ENCODE assay signal across 8 cellular contexts in the genomic region with DNA sequence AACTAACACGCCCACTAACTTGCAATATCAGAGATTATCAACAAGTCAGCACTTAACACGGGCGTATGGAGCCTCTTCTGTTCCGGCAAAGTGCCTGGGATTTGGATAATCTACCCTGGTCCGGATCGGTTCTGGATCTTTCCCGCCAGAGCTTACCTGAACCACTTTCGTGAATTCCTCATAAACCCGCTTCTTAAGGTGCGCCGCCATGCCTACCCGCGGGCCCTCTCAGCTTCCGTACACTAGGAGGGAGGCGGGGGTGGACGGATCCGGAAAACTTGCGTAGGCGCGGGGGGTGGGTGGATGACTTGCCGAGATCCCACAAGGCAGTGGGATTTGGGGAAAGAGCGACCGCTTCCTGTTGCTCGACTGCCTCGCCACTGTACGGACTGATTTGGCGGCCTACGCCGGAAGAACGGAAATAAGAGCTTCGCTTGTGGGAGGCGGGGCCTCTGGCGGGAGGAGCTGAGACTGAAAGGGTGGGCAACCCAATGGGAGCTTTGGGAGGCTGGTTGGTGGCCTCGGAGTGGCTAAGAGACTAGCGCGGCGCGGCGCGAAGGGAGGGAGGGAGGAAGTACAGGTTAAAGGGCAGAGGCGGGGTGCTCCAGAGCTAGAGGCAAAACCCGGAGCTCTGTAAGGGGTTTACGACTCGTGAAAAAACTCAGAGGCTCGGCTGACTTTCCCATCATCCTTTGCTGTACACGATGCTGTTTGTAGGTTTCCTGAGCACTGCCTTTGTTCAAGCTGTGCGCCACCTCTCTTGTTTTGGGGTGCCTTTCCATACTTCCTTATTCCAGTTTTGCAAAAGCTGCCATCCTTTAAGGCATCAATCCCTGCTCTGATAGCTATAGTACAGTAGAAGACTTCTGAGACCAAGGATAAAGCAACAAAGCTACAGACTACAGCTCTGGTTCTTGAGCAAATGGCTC. TPM values are rescaled to one million over a fixed set of nuclear protein-coding genes. Genes with fewer than 3 reads are reported as not detected.
A peak's percentile ranks its signal among the peaks of the same experiment; 100 is the strongest.
DNase-seq lines count a peak whose midpoint lies in the region; ATAC-seq and TF ChIP-seq lines count a peak whose summit lies in the region.

A gene with protein sequence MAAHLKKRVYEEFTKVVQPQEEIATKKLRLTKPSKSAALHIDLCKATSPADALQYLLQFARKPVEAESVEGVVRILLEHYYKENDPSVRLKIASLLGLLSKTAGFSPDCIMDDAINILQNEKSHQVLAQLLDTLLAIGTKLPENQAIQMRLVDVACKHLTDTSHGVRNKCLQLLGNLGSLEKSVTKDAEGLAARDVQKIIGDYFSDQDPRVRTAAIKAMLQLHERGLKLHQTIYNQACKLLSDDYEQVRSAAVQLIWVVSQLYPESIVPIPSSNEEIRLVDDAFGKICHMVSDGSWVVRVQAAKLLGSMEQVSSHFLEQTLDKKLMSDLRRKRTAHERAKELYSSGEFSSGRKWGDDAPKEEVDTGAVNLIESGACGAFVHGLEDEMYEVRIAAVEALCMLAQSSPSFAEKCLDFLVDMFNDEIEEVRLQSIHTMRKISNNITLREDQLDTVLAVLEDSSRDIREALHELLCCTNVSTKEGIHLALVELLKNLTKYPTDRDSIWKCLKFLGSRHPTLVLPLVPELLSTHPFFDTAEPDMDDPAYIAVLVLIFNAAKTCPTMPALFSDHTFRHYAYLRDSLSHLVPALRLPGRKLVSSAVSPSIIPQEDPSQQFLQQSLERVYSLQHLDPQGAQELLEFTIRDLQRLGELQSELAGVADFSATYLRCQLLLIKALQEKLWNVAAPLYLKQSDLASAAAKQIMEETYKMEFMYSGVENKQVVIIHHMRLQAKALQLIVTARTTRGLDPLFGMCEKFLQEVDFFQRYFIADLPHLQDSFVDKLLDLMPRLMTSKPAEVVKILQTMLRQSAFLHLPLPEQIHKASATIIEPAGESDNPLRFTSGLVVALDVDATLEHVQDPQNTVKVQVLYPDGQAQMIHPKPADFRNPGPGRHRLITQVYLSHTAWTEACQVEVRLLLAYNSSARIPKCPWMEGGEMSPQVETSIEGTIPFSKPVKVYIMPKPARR (minus strand): TSS at position 235 of the 929 bp plus-strand sequence. CDS start 25 bp downstream, at position 210.

- CTCF ChIA-PET in PC-9 (lab: Charles Lee), result interaction anchor here (0.6 to 2.0 kb wide), 12 partner anchors 10 to 570 kb away, joined by 3 to 14 read pairs (median 3); a partner anchor contains a TSS

- no peak for TF ChIP-seq CTCF in PC-9 (conservative IDR thresholded peaks at IDR 0.05)
- TF ChIP-seq CTCF in mucosa of descending colon (IDR thresholded peaks at IDR 0.05), result no peak

- H3K27ac ChIP-seq in PC-9 (peak within 1 kb of the TSS; percentile 75), epithelial cell of prostate (peak within 1 kb of the TSS; percentile 79)

- H3K9me2 ChIP-seq in PC-9 (ENCODE audit: insufficient read depth), result no peaks in the 10 kb centered on the region

- H3K4me3 ChIP-seq in Jurkat, Clone E6-1 (ENCODE audit: low read length), result peak within 1 kb of the TSS; percentile 98
- H3K4me3 ChIP-seq in PC-9, result peak within 1 kb of the TSS; percentile 76
- H3K4me3 ChIP-seq in mucosa of descending colon, result peak within 1 kb of the TSS; percentile 29

- peak within 1 kb of the TSS; percentile 88 for H3K4me2 ChIP-seq in PC-9

- peaks cover 10% of the 10 kb centered on the region; the same call in 1 of the 2 replicates for H3F3A ChIP-seq in PC-9 (ENCODE audit: insufficient read depth, low read depth)

- peaks cover 30% of the 10 kb centered on the region for H3K79me2 ChIP-seq in PC-9 (ENCODE audit: low read depth)

- no TSS peak for BruUV-seq in PC-9 (replicated peaks; lab: Mats Ljungman, UMichigan)

- intact Hi-C loops in PC-9 (cut with micrococcal nuclease; ENCODE audit: unreplicated experiment) (loop anchor here (1.0 to 2.0 kb wide), 6 partner anchors 28 to 358 kb away; a partner anchor contains a TSS), mucosa of descending colon (cut with DNase I, micrococcal nuclease) (no loop called here)

- peak; percentile 99 for DNase-seq in DMS153 treated with DMSO at 0.1 percent for 48 hours (lab: John Stamatoyannopoulos, UW; ENCODE audit: unreplicated experiment)
- peak; percentile 100 for DNase-seq in Jurkat, Clone E6-1 (ENCODE audit: low read depth, low spot score)
- peak; percentile 100 for DNase-seq in PC-9
- peak; percentile 94 for DNase-seq in activated T-cell treated with anti-CD3 and anti-CD28 coated beads, Interleukin-2, amount 50 U/mL, for 1 hour
- peak; percentile 98 for DNase-seq in epithelial cell of prostate (ENCODE audit: low read depth, low spot score)
- DNase-seq in mucosa of descending colon, result peak; percentile 99
- peak; percentile 94 for DNase-seq in stimulated activated CD8-positive, alpha-beta memory T cell treated with anti-CD3 and anti-CD28 coated beads, Interleukin-4, amount 100 ng/mL, for 24 hours (ENCODE audit: low read depth)

- POLR2A ChIA-PET in PC-9 (lab: Charles Lee; ENCODE audit: unreplicated experiment), result interaction anchor here (0.5 to 1.5 kb wide), 20 partner anchors 16 to 807 kb away, joined by 3 to 18 read pairs (median 4); a partner anchor contains a TSS

- no peaks in the 10 kb centered on the region for H4K20me1 ChIP-seq in PC-9 (ENCODE audit: insufficient read depth)

- H3K4me1 ChIP-seq in PC-9 (replicated peaks; ENCODE audit: insufficient read depth) (peaks cover 20% of the 10 kb centered on the region), mucosa of descending colon (ENCODE audit: low read depth) (peaks cover 9% of the 10 kb centered on the region)

- ATAC-seq in GM21619 (IDR thresholded peaks at IDR 0.05; ENCODE audit: unreplicated experiment) (peak; percentile 99), mucosa of descending colon (peak; percentile 99)

- H3K9me3 ChIP-seq in PC-9 (ENCODE audit: insufficient read depth, low read depth) (no peaks in the 10 kb centered on the region), mucosa of descending colon (no peaks in the 10 kb centered on the region)

- H3K36me3 ChIP-seq in PC-9 (ENCODE audit: low read depth) (peaks cover 6% of the 10 kb centered on the region), mucosa of descending colon (ENCODE audit: low read depth) (peaks cover 5% of the 10 kb centered on the region)

- peak within 1 kb of the TSS; percentile 94 for H2AFZ ChIP-seq in PC-9

- no peaks in the 10 kb centered on the region for H3K27me3 ChIP-seq in PC-9 (ENCODE audit: insufficient read depth, low read depth)

RNA-seq across cellular contexts. Expression of the gene that starts here (rescaled TPM):
- 34.1 TPM for polyA plus RNA-seq in Jurkat, Clone E6-1 (2012; ENCODE audit: insufficient read depth, insufficient read length)
- 43.9 and 53.8 TPM in 2 replicates for total RNA-seq in PC-9 (2021)
- 10 to 100 TPM; 22.8 to 31.7 (median 28.3) TPM for total RNA-seq in mucosa of descending colon

Comparison
In these comparisons a context has a peak if more than half of its experiments do, and no peak if none do; other contexts are left out.
1. Peak in every context shown above with its lines: DNase-seq, ATAC-seq, H3K4me3 ChIP-seq and H3K27ac ChIP-seq.
2. H3K4me3 ChIP-seq: peak in every context shown above with its lines; median percentile 98 in Jurkat, Clone E6-1; 76 in PC-9; 29 in mucosa of descending colon.